ENCODE assay signal across 8 cellular contexts in genomic region chr6:7910298-7910653, GRCh38. TPM values are rescaled to one million over a fixed set of nuclear protein-coding genes. Genes with fewer than 3 reads are reported as not detected.
DNase-seq lines count a peak whose midpoint lies in the region; ATAC-seq and TF ChIP-seq lines count a peak whose summit lies in the region.

No MANE protein-coding gene starts in this region.

- no peak for DNase-seq in heart left ventricle
- DNase-seq in cardiac septum (ENCODE audit: low spot score), result no peak
- DNase-seq in omental fat pad (ENCODE audit: low spot score), result no peak
- DNase-seq in stimulated activated CD4-positive, alpha-beta T cell treated with anti-CD3 and anti-CD28 coated beads, Interleukin-15, amount 100 ng/mL, for 24 hours, result no peak
- no peak for DNase-seq in nephron progenitor cell
- no peak for DNase-seq in 8988T

- no peak overlapping the region for H3K4me3 Mint-ChIP-seq in nephron progenitor cell

- TF ChIP-seq POLR2A in heart left ventricle (IDR thresholded peaks at IDR 0.05), result no peak

- peaks cover 21% of the 10 kb centered on the region for H3K4me1 Mint-ChIP-seq in nephron progenitor cell

- H3K27me3 ChIP-seq in heart left ventricle (no peaks in the 10 kb centered on the region), endocrine pancreas (ENCODE audit: control insufficient read depth, insufficient read depth, low read length) (no peaks in the 10 kb centered on the region)

- 1% methylated on average over 23 to 57 of the region's 57 CpGs; no CpG with 5 or more reads in 1 of the 4 donors for WGBS in heart left ventricle, 4 donors

- H3K4me3 ChIP-seq in heart left ventricle, result peak overlapping the region; percentile 57 to 97 (median 74)
- H3K4me3 ChIP-seq in endocrine pancreas (ENCODE audit: control insufficient read depth, insufficient read depth, low read length), result no peak overlapping the region

- intact Hi-C loops in heart left ventricle (cut with DNase I) (loop anchor here in 7 of 10 donors (1.0 to 10.0 kb wide), 11 partner anchors 63 to 188 kb away; partner anchors contain the start of genes BMP6 (in 3 of the 7) and BLOC1S5 (in 1 of the 7)), cardiac septum (cut with DNase I) (loop anchor here (2.0 to 5.0 kb wide), 2 partner anchors 65 to 152 kb away; partner anchors contain the start of gene BLOC1S5)

- H3K9ac ChIP-seq in endocrine pancreas (ENCODE audit: control insufficient read depth, insufficient read depth, low read length), result peak overlapping the region; percentile 63

- H3K9me3 Mint-ChIP-seq in nephron progenitor cell, result no peaks in the 10 kb centered on the region

- H3K27me3 Mint-ChIP-seq in nephron progenitor cell (ENCODE audit: low read depth, poor library complexity), result peaks cover 5% of the 10 kb centered on the region

- H3K27ac Mint-ChIP-seq in nephron progenitor cell, result no peak overlapping the region

- H3K27ac ChIP-seq in heart left ventricle, result peak overlapping the region; percentile 2 to 85 (median 70)

- H3K9me3 ChIP-seq in heart left ventricle (no peaks in the 10 kb centered on the region), endocrine pancreas (ENCODE audit: control insufficient read depth, low read length) (no peaks in the 10 kb centered on the region)

- TF ChIP-seq CTCF in heart left ventricle (IDR thresholded peaks at IDR 0.05) (no peak), omental fat pad (IDR thresholded peaks at IDR 0.05) (no peak), nephron progenitor cell (IDR thresholded peaks at IDR 0.05) (no peak)

- H3K4me1 ChIP-seq in heart left ventricle (peaks cover 0 to 40% (median 16%) of the 10 kb centered on the region in 12 donors), endocrine pancreas (ENCODE audit: control insufficient read depth, insufficient read depth, low read length) (no peaks in the 10 kb centered on the region)

- H3K36me3 ChIP-seq in heart left ventricle (no peaks in the 10 kb centered on the region), endocrine pancreas (ENCODE audit: control insufficient read depth, insufficient read depth, low read length) (no peaks in the 10 kb centered on the region)

- H3K36me3 Mint-ChIP-seq in nephron progenitor cell (ENCODE audit: low read depth), result no peaks in the 10 kb centered on the region

- peak in 1 of 4 donors; percentile 4 for ATAC-seq in heart left ventricle
- ATAC-seq in HG03520 (IDR thresholded peaks at IDR 0.05; ENCODE audit: unreplicated experiment), result peak; percentile 15
- peak; percentile 28 for ATAC-seq in omental fat pad (ENCODE audit: low FRiP score)

RNA-seq across cellular contexts. Expression of gene TXNDC5, which starts 0.3 kb away (rescaled TPM):
- total RNA-seq in heart left ventricle (100 to 1,000 TPM in 1 of 9 donors, 10 to 100 TPM in 8; 33.4 to 110 (median 43.6) TPM), cardiac septum (50.8 TPM), omental fat pad (100 to 1,000 TPM; 130 to 212 (median 182) TPM)
- polyA plus RNA-seq in heart left ventricle, result 100 to 1,000 TPM in 1 of 2 donors, 10 to 100 TPM in 1; 20.3 to 112 TPM
